In the genomic region with DNA sequence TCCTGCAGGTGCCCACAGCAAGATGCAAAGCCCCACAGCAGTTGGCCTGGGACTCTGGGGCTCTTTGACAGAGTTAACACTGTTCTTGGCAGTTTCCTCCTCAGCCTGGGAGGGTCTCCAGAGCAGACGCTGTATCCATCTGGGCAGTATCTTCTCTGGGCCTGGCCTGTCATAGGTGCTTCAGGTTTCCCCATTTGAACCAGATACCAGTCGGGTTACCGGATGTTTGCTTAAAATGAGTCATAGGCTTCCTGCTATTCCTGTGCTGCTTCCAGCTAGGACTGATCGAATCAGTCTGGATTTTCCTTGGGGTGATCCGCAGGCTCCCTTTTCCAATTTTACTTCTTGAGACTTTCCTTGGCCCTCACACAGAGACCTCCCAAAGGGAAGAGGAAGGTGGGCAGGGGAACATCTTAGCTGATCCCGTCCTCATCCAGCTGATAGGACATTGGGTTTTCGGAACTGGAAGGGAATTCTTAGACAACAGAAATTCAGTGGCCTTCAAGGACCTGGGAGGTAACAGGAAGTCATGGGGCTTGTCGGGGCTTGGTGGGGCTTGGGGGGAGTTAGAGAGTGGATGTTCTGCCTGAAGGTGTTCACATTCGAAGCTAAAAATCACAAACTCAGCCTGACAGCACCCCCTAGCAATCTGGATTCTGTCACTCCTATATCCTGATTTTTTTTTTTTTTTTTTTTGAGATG, we compare ENCODE assay signal across 1 cellular context.
TF ChIP-seq lines count a peak whose summit lies in the region.

No MANE protein-coding gene starts in this region.

TF ChIP-seq in HepG2, 621 proteins besides CTCF, POLR2A, EP300 and RAD21 (continued from another document and continues in another):
- TF ChIP-seq ZNF451 (CRISPR knock-in tag; IDR thresholded peaks at IDR 0.05) = no peak
- TF ChIP-seq SALL1 (CRISPR knock-in tag; IDR thresholded peaks at IDR 0.05) = peak; percentile 63; the same call in 1 of the 2 replicates
- no peak for TF ChIP-seq ZBTB42 (CRISPR knock-in tag; IDR thresholded peaks at IDR 0.05)
- TF ChIP-seq, protein P1, sequence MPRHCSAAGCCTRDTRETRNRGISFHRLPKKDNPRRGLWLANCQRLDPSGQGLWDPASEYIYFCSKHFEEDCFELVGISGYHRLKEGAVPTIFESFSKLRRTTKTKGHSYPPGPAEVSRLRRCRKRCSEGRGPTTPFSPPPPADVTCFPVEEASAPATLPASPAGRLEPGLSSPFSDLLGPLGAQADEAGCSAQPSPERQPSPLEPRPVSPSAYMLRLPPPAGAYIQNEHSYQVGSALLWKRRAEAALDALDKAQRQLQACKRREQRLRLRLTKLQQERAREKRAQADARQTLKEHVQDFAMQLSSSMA (CRISPR knock-in tag; IDR thresholded peaks at IDR 0.05) = no peak
- no peak for TF ChIP-seq HHEX (CRISPR knock-in tag; IDR thresholded peaks at IDR 0.05)
- TF ChIP-seq, protein P2, sequence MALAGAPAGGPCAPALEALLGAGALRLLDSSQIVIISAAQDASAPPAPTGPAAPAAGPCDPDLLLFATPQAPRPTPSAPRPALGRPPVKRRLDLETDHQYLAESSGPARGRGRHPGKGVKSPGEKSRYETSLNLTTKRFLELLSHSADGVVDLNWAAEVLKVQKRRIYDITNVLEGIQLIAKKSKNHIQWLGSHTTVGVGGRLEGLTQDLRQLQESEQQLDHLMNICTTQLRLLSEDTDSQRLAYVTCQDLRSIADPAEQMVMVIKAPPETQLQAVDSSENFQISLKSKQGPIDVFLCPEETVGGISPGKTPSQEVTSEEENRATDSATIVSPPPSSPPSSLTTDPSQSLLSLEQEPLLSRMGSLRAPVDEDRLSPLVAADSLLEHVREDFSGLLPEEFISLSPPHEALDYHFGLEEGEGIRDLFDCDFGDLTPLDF (CRISPR knock-in tag; IDR thresholded peaks at IDR 0.05) = no peak
- TF ChIP-seq ZNF160 (CRISPR knock-in tag; IDR thresholded peaks at IDR 0.05) = no peak; the same call in 1 of the 2 replicates
- TF ChIP-seq ZNF235 (CRISPR knock-in tag; IDR thresholded peaks at IDR 0.05; ENCODE audit: borderline replicate concordance) = no peak
- TF ChIP-seq, protein P3, sequence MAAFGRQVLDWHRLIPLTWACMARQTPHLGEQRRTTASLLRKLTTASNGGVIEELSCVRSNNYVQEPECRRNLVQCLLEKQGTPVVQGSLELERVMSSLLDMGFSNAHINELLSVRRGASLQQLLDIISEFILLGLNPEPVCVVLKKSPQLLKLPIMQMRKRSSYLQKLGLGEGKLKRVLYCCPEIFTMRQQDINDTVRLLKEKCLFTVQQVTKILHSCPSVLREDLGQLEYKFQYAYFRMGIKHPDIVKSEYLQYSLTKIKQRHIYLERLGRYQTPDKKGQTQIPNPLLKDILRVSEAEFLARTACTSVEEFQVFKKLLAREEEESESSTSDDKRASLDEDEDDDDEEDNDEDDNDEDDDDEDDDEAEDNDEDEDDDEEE (CRISPR knock-in tag; IDR thresholded peaks at IDR 0.05) = 0 out of 2 replicates have a peak, but pooled peaks have one; percentile 19
- no peak for TF ChIP-seq SYNCRIP (IDR thresholded peaks at IDR 0.05; ENCODE audit: insufficient read depth, low read depth, low read length)
- TF ChIP-seq ZNF484 (CRISPR knock-in tag; IDR thresholded peaks at IDR 0.05; ENCODE audit: borderline replicate concordance, low read depth) = no peak
- TF ChIP-seq MATR3 (CRISPR knock-in tag; IDR thresholded peaks at IDR 0.05) = no peak
- TF ChIP-seq FOXP1 (IDR thresholded peaks at IDR 0.05) = no peak
- TF ChIP-seq FOXP1 (CRISPR knock-in tag; IDR thresholded peaks at IDR 0.05) = no peak
- TF ChIP-seq ZMAT3 (CRISPR knock-in tag; conservative IDR thresholded peaks at IDR 0.05) = no peak
- TF ChIP-seq, protein P4, sequence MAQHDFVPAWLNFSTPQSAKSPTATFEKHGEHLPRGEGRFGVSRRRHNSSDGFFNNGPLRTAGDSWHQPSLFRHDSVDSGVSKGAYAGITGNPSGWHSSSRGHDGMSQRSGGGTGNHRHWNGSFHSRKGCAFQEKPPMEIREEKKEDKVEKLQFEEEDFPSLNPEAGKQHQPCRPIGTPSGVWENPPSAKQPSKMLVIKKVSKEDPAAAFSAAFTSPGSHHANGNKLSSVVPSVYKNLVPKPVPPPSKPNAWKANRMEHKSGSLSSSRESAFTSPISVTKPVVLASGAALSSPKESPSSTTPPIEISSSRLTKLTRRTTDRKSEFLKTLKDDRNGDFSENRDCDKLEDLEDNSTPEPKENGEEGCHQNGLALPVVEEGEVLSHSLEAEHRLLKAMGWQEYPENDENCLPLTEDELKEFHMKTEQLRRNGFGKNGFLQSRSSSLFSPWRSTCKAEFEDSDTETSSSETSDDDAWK (CRISPR knock-in tag; IDR thresholded peaks at IDR 0.05) = no peak
- TF ChIP-seq ADNP (CRISPR knock-in tag; IDR thresholded peaks at IDR 0.05) = no peak
- no peak for TF ChIP-seq CHD2 (IDR thresholded peaks at IDR 0.05; ENCODE audit: low read depth, low read length)
- peak; percentile 43 for TF ChIP-seq IKZF4 (CRISPR knock-in tag; IDR thresholded peaks at IDR 0.05; ENCODE audit: borderline replicate concordance, low read depth, not compliant biosample characterization)
- no peak for TF ChIP-seq POLR2AphosphoS2 (IDR thresholded peaks at IDR 0.05; ENCODE audit: low read depth, low read length)
- peak; percentile 28; the same call in 1 of the 2 replicates for TF ChIP-seq ZNF331 (CRISPR knock-in tag; IDR thresholded peaks at IDR 0.05)
- TF ChIP-seq SNRNP70 (IDR thresholded peaks at IDR 0.05; ENCODE audit: low read depth, low read length) = no peak
- TF ChIP-seq GATAD2A (CRISPR knock-in tag; IDR thresholded peaks at IDR 0.05) = peak; percentile 80
- TF ChIP-seq MEIS1 (CRISPR knock-in tag; IDR thresholded peaks at IDR 0.05; ENCODE audit: borderline replicate concordance) = no peak
- TF ChIP-seq, protein P5, sequence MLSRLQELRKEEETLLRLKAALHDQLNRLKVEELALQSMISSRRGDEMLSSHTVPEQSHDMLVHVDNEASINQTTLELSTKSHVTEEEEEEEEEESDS (CRISPR knock-in tag; IDR thresholded peaks at IDR 0.05; ENCODE audit: borderline replicate concordance) = no peak
- no peak for TF ChIP-seq SRF (IDR thresholded peaks at IDR 0.05; ENCODE audit: low read depth, low read length)
- TF ChIP-seq, protein P6, sequence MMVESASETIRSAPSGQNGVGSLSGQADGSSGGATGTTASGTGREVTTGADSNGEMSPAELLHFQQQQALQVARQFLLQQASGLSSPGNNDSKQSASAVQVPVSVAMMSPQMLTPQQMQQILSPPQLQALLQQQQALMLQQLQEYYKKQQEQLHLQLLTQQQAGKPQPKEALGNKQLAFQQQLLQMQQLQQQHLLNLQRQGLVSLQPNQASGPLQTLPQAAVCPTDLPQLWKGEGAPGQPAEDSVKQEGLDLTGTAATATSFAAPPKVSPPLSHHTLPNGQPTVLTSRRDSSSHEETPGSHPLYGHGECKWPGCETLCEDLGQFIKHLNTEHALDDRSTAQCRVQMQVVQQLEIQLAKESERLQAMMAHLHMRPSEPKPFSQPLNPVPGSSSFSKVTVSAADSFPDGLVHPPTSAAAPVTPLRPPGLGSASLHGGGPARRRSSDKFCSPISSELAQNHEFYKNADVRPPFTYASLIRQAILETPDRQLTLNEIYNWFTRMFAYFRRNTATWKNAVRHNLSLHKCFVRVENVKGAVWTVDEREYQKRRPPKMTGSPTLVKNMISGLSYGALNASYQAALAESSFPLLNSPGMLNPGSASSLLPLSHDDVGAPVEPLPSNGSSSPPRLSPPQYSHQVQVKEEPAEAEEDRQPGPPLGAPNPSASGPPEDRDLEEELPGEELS (CRISPR knock-in tag; IDR thresholded peaks at IDR 0.05) = no peak; the same call in none of the 2 replicates
- no peak for TF ChIP-seq SRSF4 (IDR thresholded peaks at IDR 0.05; ENCODE audit: low read depth, low read length, poor library complexity, severe bottlenecking)
- TF ChIP-seq HDAC6 (IDR thresholded peaks at IDR 0.05; ENCODE audit: low read depth, low read length) = no peak
- 0 out of 2 replicates have a peak, but pooled peaks have one; percentile 24 for TF ChIP-seq ZSCAN9 (CRISPR knock-in tag; IDR thresholded peaks at IDR 0.05; ENCODE audit: borderline replicate concordance)
- TF ChIP-seq, protein P7, sequence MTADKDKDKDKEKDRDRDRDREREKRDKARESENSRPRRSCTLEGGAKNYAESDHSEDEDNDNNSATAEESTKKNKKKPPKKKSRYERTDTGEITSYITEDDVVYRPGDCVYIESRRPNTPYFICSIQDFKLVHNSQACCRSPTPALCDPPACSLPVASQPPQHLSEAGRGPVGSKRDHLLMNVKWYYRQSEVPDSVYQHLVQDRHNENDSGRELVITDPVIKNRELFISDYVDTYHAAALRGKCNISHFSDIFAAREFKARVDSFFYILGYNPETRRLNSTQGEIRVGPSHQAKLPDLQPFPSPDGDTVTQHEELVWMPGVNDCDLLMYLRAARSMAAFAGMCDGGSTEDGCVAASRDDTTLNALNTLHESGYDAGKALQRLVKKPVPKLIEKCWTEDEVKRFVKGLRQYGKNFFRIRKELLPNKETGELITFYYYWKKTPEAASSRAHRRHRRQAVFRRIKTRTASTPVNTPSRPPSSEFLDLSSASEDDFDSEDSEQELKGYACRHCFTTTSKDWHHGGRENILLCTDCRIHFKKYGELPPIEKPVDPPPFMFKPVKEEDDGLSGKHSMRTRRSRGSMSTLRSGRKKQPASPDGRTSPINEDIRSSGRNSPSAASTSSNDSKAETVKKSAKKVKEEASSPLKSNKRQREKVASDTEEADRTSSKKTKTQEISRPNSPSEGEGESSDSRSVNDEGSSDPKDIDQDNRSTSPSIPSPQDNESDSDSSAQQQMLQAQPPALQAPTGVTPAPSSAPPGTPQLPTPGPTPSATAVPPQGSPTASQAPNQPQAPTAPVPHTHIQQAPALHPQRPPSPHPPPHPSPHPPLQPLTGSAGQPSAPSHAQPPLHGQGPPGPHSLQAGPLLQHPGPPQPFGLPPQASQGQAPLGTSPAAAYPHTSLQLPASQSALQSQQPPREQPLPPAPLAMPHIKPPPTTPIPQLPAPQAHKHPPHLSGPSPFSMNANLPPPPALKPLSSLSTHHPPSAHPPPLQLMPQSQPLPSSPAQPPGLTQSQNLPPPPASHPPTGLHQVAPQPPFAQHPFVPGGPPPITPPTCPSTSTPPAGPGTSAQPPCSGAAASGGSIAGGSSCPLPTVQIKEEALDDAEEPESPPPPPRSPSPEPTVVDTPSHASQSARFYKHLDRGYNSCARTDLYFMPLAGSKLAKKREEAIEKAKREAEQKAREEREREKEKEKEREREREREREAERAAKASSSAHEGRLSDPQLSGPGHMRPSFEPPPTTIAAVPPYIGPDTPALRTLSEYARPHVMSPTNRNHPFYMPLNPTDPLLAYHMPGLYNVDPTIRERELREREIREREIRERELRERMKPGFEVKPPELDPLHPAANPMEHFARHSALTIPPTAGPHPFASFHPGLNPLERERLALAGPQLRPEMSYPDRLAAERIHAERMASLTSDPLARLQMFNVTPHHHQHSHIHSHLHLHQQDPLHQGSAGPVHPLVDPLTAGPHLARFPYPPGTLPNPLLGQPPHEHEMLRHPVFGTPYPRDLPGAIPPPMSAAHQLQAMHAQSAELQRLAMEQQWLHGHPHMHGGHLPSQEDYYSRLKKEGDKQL (CRISPR knock-in tag; IDR thresholded peaks at IDR 0.05; ENCODE audit: low read depth) = no peak
- no peak for TF ChIP-seq TBL1XR1 (IDR thresholded peaks at IDR 0.05; ENCODE audit: borderline replicate concordance, low read length, partially characterized antibody)
- peak; percentile 64; the same call in 1 of the 2 replicates for TF ChIP-seq BCL6 (CRISPR knock-in tag; IDR thresholded peaks at IDR 0.05)
- TF ChIP-seq NKX3-1 (CRISPR knock-in tag; IDR thresholded peaks at IDR 0.05) = no peak
- no peak for TF ChIP-seq REXO4 (CRISPR knock-in tag; IDR thresholded peaks at IDR 0.05; ENCODE audit: borderline replicate concordance)
- TF ChIP-seq, protein P8, sequence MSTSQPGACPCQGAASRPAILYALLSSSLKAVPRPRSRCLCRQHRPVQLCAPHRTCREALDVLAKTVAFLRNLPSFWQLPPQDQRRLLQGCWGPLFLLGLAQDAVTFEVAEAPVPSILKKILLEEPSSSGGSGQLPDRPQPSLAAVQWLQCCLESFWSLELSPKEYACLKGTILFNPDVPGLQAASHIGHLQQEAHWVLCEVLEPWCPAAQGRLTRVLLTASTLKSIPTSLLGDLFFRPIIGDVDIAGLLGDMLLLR (CRISPR knock-in tag; IDR thresholded peaks at IDR 0.05) = 0 out of 2 replicates have a peak, but pooled peaks have one; percentile 38
- TF ChIP-seq ZNF878 (CRISPR knock-in tag; IDR thresholded peaks at IDR 0.05) = no peak
- no peak for TF ChIP-seq ZNF441 (CRISPR knock-in tag; IDR thresholded peaks at IDR 0.05; ENCODE audit: borderline replicate concordance)
- TF ChIP-seq, protein P9, sequence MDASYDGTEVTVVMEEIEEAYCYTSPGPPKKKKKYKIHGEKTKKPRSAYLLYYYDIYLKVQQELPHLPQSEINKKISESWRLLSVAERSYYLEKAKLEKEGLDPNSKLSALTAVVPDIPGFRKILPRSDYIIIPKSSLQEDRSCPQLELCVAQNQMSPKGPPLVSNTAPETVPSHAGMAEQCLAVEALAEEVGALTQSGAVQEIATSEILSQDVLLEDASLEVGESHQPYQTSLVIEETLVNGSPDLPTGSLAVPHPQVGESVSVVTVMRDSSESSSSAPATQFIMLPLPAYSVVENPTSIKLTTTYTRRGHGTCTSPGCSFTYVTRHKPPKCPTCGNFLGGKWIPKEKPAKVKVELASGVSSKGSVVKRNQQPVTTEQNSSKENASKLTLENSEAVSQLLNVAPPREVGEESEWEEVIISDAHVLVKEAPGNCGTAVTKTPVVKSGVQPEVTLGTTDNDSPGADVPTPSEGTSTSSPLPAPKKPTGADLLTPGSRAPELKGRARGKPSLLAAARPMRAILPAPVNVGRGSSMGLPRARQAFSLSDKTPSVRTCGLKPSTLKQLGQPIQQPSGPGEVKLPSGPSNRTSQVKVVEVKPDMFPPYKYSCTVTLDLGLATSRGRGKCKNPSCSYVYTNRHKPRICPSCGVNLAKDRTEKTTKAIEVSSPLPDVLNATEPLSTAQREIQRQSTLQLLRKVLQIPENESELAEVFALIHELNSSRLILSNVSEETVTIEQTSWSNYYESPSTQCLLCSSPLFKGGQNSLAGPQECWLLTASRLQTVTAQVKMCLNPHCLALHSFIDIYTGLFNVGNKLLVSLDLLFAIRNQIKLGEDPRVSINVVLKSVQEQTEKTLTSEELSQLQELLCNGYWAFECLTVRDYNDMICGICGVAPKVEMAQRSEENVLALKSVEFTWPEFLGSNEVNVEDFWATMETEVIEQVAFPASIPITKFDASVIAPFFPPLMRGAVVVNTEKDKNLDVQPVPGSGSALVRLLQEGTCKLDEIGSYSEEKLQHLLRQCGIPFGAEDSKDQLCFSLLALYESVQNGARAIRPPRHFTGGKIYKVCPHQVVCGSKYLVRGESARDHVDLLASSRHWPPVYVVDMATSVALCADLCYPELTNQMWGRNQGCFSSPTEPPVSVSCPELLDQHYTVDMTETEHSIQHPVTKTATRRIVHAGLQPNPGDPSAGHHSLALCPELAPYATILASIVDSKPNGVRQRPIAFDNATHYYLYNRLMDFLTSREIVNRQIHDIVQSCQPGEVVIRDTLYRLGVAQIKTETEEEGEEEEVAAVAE (CRISPR knock-in tag; IDR thresholded peaks at IDR 0.05; ENCODE audit: borderline replicate concordance) = 0 out of 2 replicates have a peak, but pooled peaks have one; percentile 2
- TF ChIP-seq, protein P10, sequence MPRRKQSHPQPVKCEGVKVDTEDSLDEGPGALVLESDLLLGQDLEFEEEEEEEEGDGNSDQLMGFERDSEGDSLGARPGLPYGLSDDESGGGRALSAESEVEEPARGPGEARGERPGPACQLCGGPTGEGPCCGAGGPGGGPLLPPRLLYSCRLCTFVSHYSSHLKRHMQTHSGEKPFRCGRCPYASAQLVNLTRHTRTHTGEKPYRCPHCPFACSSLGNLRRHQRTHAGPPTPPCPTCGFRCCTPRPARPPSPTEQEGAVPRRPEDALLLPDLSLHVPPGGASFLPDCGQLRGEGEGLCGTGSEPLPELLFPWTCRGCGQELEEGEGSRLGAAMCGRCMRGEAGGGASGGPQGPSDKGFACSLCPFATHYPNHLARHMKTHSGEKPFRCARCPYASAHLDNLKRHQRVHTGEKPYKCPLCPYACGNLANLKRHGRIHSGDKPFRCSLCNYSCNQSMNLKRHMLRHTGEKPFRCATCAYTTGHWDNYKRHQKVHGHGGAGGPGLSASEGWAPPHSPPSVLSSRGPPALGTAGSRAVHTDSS (CRISPR knock-in tag; conservative IDR thresholded peaks at IDR 0.05) = no peak
- no peak for TF ChIP-seq ZNF20 (CRISPR knock-in tag; IDR thresholded peaks at IDR 0.05)
